40 cellular contexts compared by ENCODE assay signal in genomic region chrY:13091575-13091974, GRCh38.
"Had no signal": no experiment of that assay in that cellular context is flagged by ENCODE, and none has a peak within 500 bp of the region (broad histone marks: within the 10 kb centered on the region; RNA-seq: fewer than 3 reads in every experiment).

No MANE protein-coding gene starts in this region.

- H3K9me3 ChIP-seq: adrenal gland, body of pancreas, breast epithelium, MG63, Peyer's patch had no signal

- ATAC-seq: activated naive CD4-positive, alpha-beta T cell treated with anti-CD3 and anti-CD28 coated beads, Interleukin-2, amount 50 U/mL, for 72 hours; activated T-cell treated with anti-CD3 and anti-CD28 coated beads, Interleukin-2, amount 50 U/mL, for 4 hours; body of pancreas; PC-3; Right ventricle myocardium inferior; SK-N-SH treated with all-trans-retinoic acid at 6 μM for 48 hours had no signal

- H3K4me1 ChIP-seq: adrenal gland, body of pancreas, breast epithelium, Peyer's patch had no signal

- H3K4me3 ChIP-seq: adrenal gland, body of pancreas, breast epithelium, MG63, Peyer's patch had no signal

- H3K27ac Mint-ChIP-seq: activated B cell treated with CpG ODN at 0.5 μM for 24 hours; activated CD4-positive, alpha-beta memory T cell treated with anti-CD3 and anti-CD28 coated beads for 36 hours; activated naive CD4-positive, alpha-beta T cell treated with anti-CD3 and anti-CD28 coated beads for 36 hours; activated naive CD4-positive, alpha-beta T cell treated with anti-CD3 and anti-CD28 coated beads, Interleukin-2, amount 50 U/mL, for 72 hours; activated T-helper 1 cell treated with anti-CD3 and anti-CD28 coated beads, Interleukin-12 subunit alpha, Interleukin-12 subunit beta, Interleukin-2, Interleukin-4 antibody, amounts not matched to agents 30 ng/mL and 10 ng/mL and 1 ng/mL, durations not matched to agents 14 hours and 24 hours and 36 hours had no signal

- H3K4me3 Mint-ChIP-seq: activated B cell treated with CpG ODN at 0.5 μM for 24 hours; activated CD4-positive, alpha-beta memory T cell treated with anti-CD3 and anti-CD28 coated beads for 36 hours; activated naive CD4-positive, alpha-beta T cell treated with anti-CD3 and anti-CD28 coated beads for 36 hours; activated T-cell treated with anti-CD3 and anti-CD28 coated beads, Interleukin-2, amount 50 U/mL, for 4 hours; activated T-helper 1 cell treated with anti-CD3 and anti-CD28 coated beads, Interleukin-12 subunit alpha, Interleukin-12 subunit beta, Interleukin-2, Interleukin-4 antibody, amounts not matched to agents 30 ng/mL and 10 ng/mL and 1 ng/mL, durations not matched to agents 14 hours and 24 hours and 36 hours had no signal

- H3K4me1 Mint-ChIP-seq: activated B cell treated with CpG ODN at 0.5 μM for 24 hours had no signal

- H3K27ac ChIP-seq: adrenal gland, body of pancreas, breast epithelium, Peyer's patch had no signal

- H3K9me3 Mint-ChIP-seq: activated T-helper 1 cell treated with anti-CD3 and anti-CD28 coated beads, Interleukin-12 subunit alpha, Interleukin-12 subunit beta, Interleukin-2, Interleukin-4 antibody, amounts not matched to agents 30 ng/mL and 10 ng/mL and 1 ng/mL, durations not matched to agents 14 hours and 24 hours and 36 hours had no signal

- H3K27me3 Mint-ChIP-seq: activated CD4-positive, alpha-beta memory T cell treated with anti-CD3 and anti-CD28 coated beads for 36 hours had no signal

- H3K27me3 ChIP-seq: adrenal gland, body of pancreas, breast epithelium, MG63, Peyer's patch had no signal

- DNase-seq: activated B cell treated with CpG ODN at 0.5 μM for 24 hours; activated CD4-positive, alpha-beta memory T cell treated with anti-CD3 and anti-CD28 coated beads for 36 hours; activated CD4-positive, alpha-beta T cell treated with anti-CD3 and anti-CD28 coated beads for 4 hours; activated CD4-positive, alpha-beta T cell treated with anti-CD3 and anti-CD28 coated beads, Interleukin-2, amount 50 U/mL, for 1 hour; activated CD4-positive, CD25-positive, alpha-beta regulatory T cell treated with anti-CD3 and anti-CD28 coated beads, Interleukin-2, amount 50 U/mL, for 72 hours; activated CD8-positive, alpha-beta memory T cell treated with anti-CD3 and anti-CD28 coated beads, Interleukin-2, amount 50 U/mL, for 4 hours; activated gamma-delta T cell treated with Interleukin-2 at 50 U/mL for 16 hours; activated naive CD4-positive, alpha-beta T cell treated with anti-CD3 and anti-CD28 coated beads for 36 hours; activated T-cell treated with anti-CD3 and anti-CD28 coated beads for 4 hours; activated T-cell treated with anti-CD3 and anti-CD28 coated beads, Interleukin-2, amount 50 U/mL, for 4 hours; adrenal gland; body of pancreas; caudate nucleus; Kasumi-1; KG1; MG63; MV-4-11; NCI-H1092; NCI-H1436 treated with DMSO at 0.1 percent for 48 hours; NCI-H1694 treated with DMSO at 0.1 percent for 48 hours; NCI-H2029; NCI-H345; NCI-H510A; NCI-H526; NCI-H748 treated with DMSO at 0.1 percent for 48 hours; NK-92 treated with Interleukin-12 subunit alpha and Interleukin-12 subunit beta, amount 100 ng/mL, for 24 hours; PC-3; Peyer's patch; RPMI8226; SIG-M5; T-helper 1 cell; T-helper 2 cell; T-helper 9 cell had no signal

- H3K36me3 Mint-ChIP-seq: activated CD4-positive, alpha-beta memory T cell treated with anti-CD3 and anti-CD28 coated beads for 36 hours; activated naive CD4-positive, alpha-beta T cell treated with anti-CD3 and anti-CD28 coated beads, Interleukin-2, amount 50 U/mL, for 72 hours had no signal

- FAIRE-seq: astrocyte, TTC549 had no signal

- H3K36me3 ChIP-seq: adrenal gland, breast epithelium, MG63, Peyer's patch had no signal
